In the genomic region with DNA sequence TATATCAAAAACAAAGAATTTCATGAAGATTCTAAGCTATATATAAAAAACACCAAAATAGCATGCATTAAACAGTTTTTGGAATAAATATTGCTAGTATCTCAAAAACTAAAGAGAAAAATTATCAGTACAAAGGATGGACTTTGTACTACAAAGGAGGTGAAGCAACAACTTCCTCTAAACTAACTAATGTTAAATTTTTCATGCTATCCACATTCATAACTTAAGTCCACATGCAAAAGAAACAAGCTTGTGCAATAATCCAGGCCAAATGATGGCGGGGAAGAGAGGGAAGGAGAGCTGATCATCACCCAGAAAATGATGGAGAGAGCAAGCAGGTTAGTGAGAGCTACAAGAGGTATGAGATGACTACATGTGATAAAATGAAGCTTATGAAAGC, we compare ENCODE assay signal across 18 cellular contexts.
DNase-seq lines count a peak whose midpoint lies in the region; ATAC-seq and TF ChIP-seq lines count a peak whose summit lies in the region.
"Had no signal": no experiment of that assay in that cellular context is flagged by ENCODE, and none has a peak within 500 bp of the region (broad histone marks: within the 10 kb centered on the region; RNA-seq: fewer than 3 reads in every experiment).

No MANE protein-coding gene starts in this region.

- no peak overlapping the region for H2BK15ac ChIP-seq in IMR-90 (ENCODE audit: low read depth, low read length)

- no peak overlapping the region for H4K5ac ChIP-seq in IMR-90 (ENCODE audit: low read depth, low read length)

- peaks cover 5% of the 10 kb centered on the region; the same call in 1 of the 2 replicates for H3K9me1 ChIP-seq in IMR-90 (ENCODE audit: insufficient read depth, low read length)

- ATAC-seq in IMR-90 (ENCODE audit: low read depth): no peak
- no peak for ATAC-seq in left lung
- ATAC-seq: HCT116, Panc1, SK-N-SH treated with all-trans-retinoic acid at 6 μM for 48 hours had no signal

- H3K4me2 ChIP-seq in IMR-90 (ENCODE audit: low read depth, low read length): no peak overlapping the region

- no peak overlapping the region for H3K4ac ChIP-seq in IMR-90 (ENCODE audit: low read depth, low read length)

- POLR2A ChIA-PET in IMR-90 (lab: Charles Lee; ENCODE audit: unreplicated experiment) (no interaction called here), HEK293T (lab: Yijun Ruan, JAX) (no interaction called here)

- no peak overlapping the region for H2BK5ac ChIP-seq in IMR-90 (ENCODE audit: low read depth, low read length, poor library complexity, severe bottlenecking)

- H4K91ac ChIP-seq in IMR-90 (ENCODE audit: insufficient read depth, low read depth, low read length): no peak overlapping the region

- intact Hi-C loops in IMR-90 (cut with micrococcal nuclease) (loop anchor here (10.0 kb wide), 1 partner anchor 763 kb away; no protein-coding TSS in a partner anchor), left lung (cut with DNase I) (no loop called here)

- DNase-seq in NCI-H1092 treated with DMSO at 0.1 percent for 48 hours (lab: John Stamatoyannopoulos, UW) (peak; percentile 7), NCI-H1092 (lab: John Stamatoyannopoulos, UW) (no peak), IMR-90 (no peak), NCI-H748 treated with DMSO at 0.1 percent for 48 hours (lab: John Stamatoyannopoulos, UW) (peak; percentile 79), fibroblast of pulmonary artery (ENCODE audit: low read depth) (peak; percentile 7), NCI-H345 treated with DMSO at 0.1 percent for 48 hours (lab: John Stamatoyannopoulos, UW; ENCODE audit: unreplicated experiment) (no peak), HEK293T (ENCODE audit: extremely low spot score) (no peak), left lung (no peak)
- DNase-seq: 8988T; CD8-positive, alpha-beta memory T cell; GDM1; NCI-H1694 treated with DMSO at 0.1 percent for 48 hours; NCI-H510A; SIG-M5 had no signal

- H3K56ac ChIP-seq in IMR-90 (ENCODE audit: extremely low read depth, insufficient read depth, low read length): no peak overlapping the region

- H3K14ac ChIP-seq in IMR-90 (replicated peaks; ENCODE audit: low read depth, low read length): no peak overlapping the region

- H2AFZ ChIP-seq in IMR-90 (replicated peaks; ENCODE audit: low read length, poor library complexity): no peak overlapping the region

- no peak overlapping the region for H2AK5ac ChIP-seq in IMR-90 (ENCODE audit: low read depth, low read length)

- in situ Hi-C loops in IMR-90 (cut with MboI; ENCODE audit: low sequenced_read_pairs): loop anchor here (25.0 kb wide), 1 partner anchor 1555 kb away; no protein-coding TSS in a partner anchor

- no peaks in the 10 kb centered on the region for H3K9me3 ChIP-seq in IMR-90 (ENCODE audit: control insufficient read depth, insufficient read depth, low read length)
- no peaks in the 10 kb centered on the region for H3K9me3 ChIP-seq in left lung

- TF ChIP-seq CTCF in IMR-90 (conservative IDR thresholded peaks at IDR 0.05; ENCODE audit: low read depth, low read length): no peak
- no peak for TF ChIP-seq CTCF in fibroblast of pulmonary artery (IDR thresholded peaks at IDR 0.05; ENCODE audit: low read length, missing control alignments)
- TF ChIP-seq CTCF in left lung (IDR thresholded peaks at IDR 0.05): no peak

- no peak overlapping the region for H2AK9ac ChIP-seq in IMR-90 (replicated peaks; ENCODE audit: low read depth, low read length, poor library complexity)

- TF ChIP-seq RAD21 in IMR-90 (IDR thresholded peaks at IDR 0.05; ENCODE audit: low read length): no peak

- no peak overlapping the region for H3K9ac ChIP-seq in IMR-90 (ENCODE audit: low read depth, low read length)

- H3K23ac ChIP-seq in IMR-90 (ENCODE audit: low read depth, low read length): no peak overlapping the region

- no peaks in the 10 kb centered on the region; the same call in 1 of the 2 replicates for H4K20me1 ChIP-seq in IMR-90 (ENCODE audit: insufficient read depth, low read length)

- H4K8ac ChIP-seq in IMR-90 (ENCODE audit: low read depth in 2 of 2, low read length in 2 of 2): no peak overlapping the region

- H3K27me3 ChIP-seq in IMR-90 (ENCODE audit: control insufficient read depth, insufficient read depth, low read length) (no peaks in the 10 kb centered on the region), left lung (no peaks in the 10 kb centered on the region)

- no peak overlapping the region for H3K18ac ChIP-seq in IMR-90 (ENCODE audit: low read depth, low read length)

- no peak overlapping the region for H2BK120ac ChIP-seq in IMR-90 (ENCODE audit: low read depth, low read length)

- H3K36me3 ChIP-seq in IMR-90 (ENCODE audit: control insufficient read depth, insufficient read depth, low read length): peaks cover 21% of the 10 kb centered on the region
- H3K36me3 ChIP-seq in left lung: peaks cover 0 to 51% of the 10 kb centered on the region in 2 donors

- CTCF ChIA-PET in IMR-90 (lab: Yijun Ruan, JAX) (no interaction called here), HEK293T (lab: Yijun Ruan, JAX) (no interaction called here)

- no peaks in the 10 kb centered on the region for H3K4me1 ChIP-seq in IMR-90 (ENCODE audit: control insufficient read depth, insufficient read depth, low read length)
- H3K4me1 ChIP-seq in left lung: no peaks in the 10 kb centered on the region

- no peak for TF ChIP-seq POLR2A in IMR-90 (IDR thresholded peaks at IDR 0.05; ENCODE audit: low read depth, low read length)

- H3K4me3 ChIP-seq in IMR-90 (ENCODE audit: insufficient read depth, low read depth, low read length): no peak overlapping the region
- H3K4me3 ChIP-seq in fibroblast of pulmonary artery (replicated peaks; ENCODE audit: low read depth, low read length): no peak overlapping the region
- H3K4me3 ChIP-seq in left lung: no peak overlapping the region

- no peak overlapping the region for H2BK20ac ChIP-seq in IMR-90 (ENCODE audit: low read depth, low read length)

- dilution Hi-C loops in IMR-90 (cut with HindIII; ENCODE audit: low sequenced_read_pairs, unreplicated experiment): no loop called here

- peaks cover 3 to 6% of the 10 kb centered on the region in 2 experiments; a peak in 1 of 4 replicates for H3K79me1 ChIP-seq in IMR-90 (ENCODE audit: low read depth in 1 of 2, low read length in 2 of 2)

- H3K27ac ChIP-seq in IMR-90 (ENCODE audit: insufficient read depth, low read length): no peak overlapping the region
- no peak overlapping the region for H3K27ac ChIP-seq in left lung
- H3K27ac ChIP-seq: C4-2B had no signal

- no CpG with 5 or more reads among the region's 1 CpG for WGBS in IMR-90 (ENCODE audit: extremely low coverage in 2 of 2, insufficient read length in 1 of 2), 2 experiments

- no TSS peak for BruUV-seq in IMR-90 (replicated peaks; lab: Mats Ljungman, UMichigan)

TF ChIP-seq in IMR-90, 13 proteins besides CTCF, POLR2A, EP300 and RAD21:
- TF ChIP-seq CEBPB (IDR thresholded peaks at IDR 0.05; ENCODE audit: low read depth, low read length) (peak; percentile 15; the same call in 1 of the 2 replicates), RFX5 (IDR thresholded peaks at IDR 0.05; ENCODE audit: low read depth, low read length) (no peak), RCOR1 (IDR thresholded peaks at IDR 0.05; ENCODE audit: insufficient replicate concordance, low read length) (no peak)
TF ChIP-seq in IMR-90: peak in this region for 1.

TF ChIP-seq in HEK293T, 16 proteins besides CTCF, POLR2A, EP300 and RAD21:
- TF ChIP-seq ZNF384 (IDR thresholded peaks at IDR 0.05) (no peak), FOXA1 (IDR thresholded peaks at IDR 0.05) (no peak), TARDBP (IDR thresholded peaks at IDR 0.05) (no peak), FOXM1 (IDR thresholded peaks at IDR 0.05; ENCODE audit: borderline replicate concordance) (no peak), ELF4 (IDR thresholded peaks at IDR 0.05) (no peak), ARNT (IDR thresholded peaks at IDR 0.05) (no peak), L3MBTL2 (conservative IDR thresholded peaks at IDR 0.05) (no peak), SUZ12 (IDR thresholded peaks at IDR 0.05) (no peak), SP1 (IDR thresholded peaks at IDR 0.05) (no peak), BHLHE40 (IDR thresholded peaks at IDR 0.05; ENCODE audit: borderline replicate concordance) (no peak), FOXK2 (IDR thresholded peaks at IDR 0.05) (no peak), CTBP1 (IDR thresholded peaks at IDR 0.05; ENCODE audit: borderline replicate concordance) (no peak), LEF1 (IDR thresholded peaks at IDR 0.05; ENCODE audit: borderline replicate concordance) (no peak), NFRKB (IDR thresholded peaks at IDR 0.05) (no peak), HDGF (IDR thresholded peaks at IDR 0.05; ENCODE audit: borderline replicate concordance) (no peak)
- TF ChIP-seq, protein P1, sequence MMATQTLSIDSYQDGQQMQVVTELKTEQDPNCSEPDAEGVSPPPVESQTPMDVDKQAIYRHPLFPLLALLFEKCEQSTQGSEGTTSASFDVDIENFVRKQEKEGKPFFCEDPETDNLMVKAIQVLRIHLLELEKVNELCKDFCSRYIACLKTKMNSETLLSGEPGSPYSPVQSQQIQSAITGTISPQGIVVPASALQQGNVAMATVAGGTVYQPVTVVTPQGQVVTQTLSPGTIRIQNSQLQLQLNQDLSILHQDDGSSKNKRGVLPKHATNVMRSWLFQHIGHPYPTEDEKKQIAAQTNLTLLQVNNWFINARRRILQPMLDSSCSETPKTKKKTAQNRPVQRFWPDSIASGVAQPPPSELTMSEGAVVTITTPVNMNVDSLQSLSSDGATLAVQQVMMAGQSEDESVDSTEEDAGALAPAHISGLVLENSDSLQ (IDR thresholded peaks at IDR 0.05): no peak
TF ChIP-seq in HEK293T: peak in this region for 0.

Comparison
In these comparisons a context has a peak if more than half of its experiments do, and no peak if none do; other contexts are left out.
1. DNase-seq: peak in NCI-H1092 treated with DMSO at 0.1 percent for 48 hours (single experiment), NCI-H748 treated with DMSO at 0.1 percent for 48 hours (single experiment) and fibroblast of pulmonary artery (single experiment); none in NCI-H1092 (single experiment), IMR-90 (single experiment), NCI-H345 treated with DMSO at 0.1 percent for 48 hours (single experiment), HEK293T (single experiment) and left lung (0 of 2).